Comparison of ENCODE assay signal across 14 cellular contexts in genomic region chr2:60438653-60439052, GRCh38.
"Had no signal": no experiment of that assay in that cellular context is flagged by ENCODE, and none has a peak within 500 bp of the region (broad histone marks: within the 10 kb centered on the region; RNA-seq: fewer than 3 reads in every experiment).

No MANE protein-coding gene starts in this region.

- H3K27me3 ChIP-seq: hepatocyte, pancreas, sigmoid colon, tibial artery had no signal

- H3K4me3 ChIP-seq: hepatocyte, pancreas, sigmoid colon, tibial artery had no signal

- H3K4me2 ChIP-seq: hepatocyte had no signal

- H2AFZ ChIP-seq: hepatocyte had no signal

- H3K36me3 ChIP-seq: pancreas, sigmoid colon, tibial artery had no signal

- ATAC-seq: activated CD4-positive, alpha-beta T cell treated with anti-CD3 and anti-CD28 coated beads for 36 hours; activated T-helper 17 cell treated with anti-CD3 and anti-CD28 coated beads, Interleukin-2, amount 50 U/mL, for 72 hours had no signal

- DNase-seq: activated CD4-positive, alpha-beta T cell treated with anti-CD3 and anti-CD28 coated beads for 36 hours; activated CD4-positive, alpha-beta T cell treated with anti-CD3 and anti-CD28 coated beads, Interleukin-2, amount 50 U/mL, for 48 hours; activated naive CD4-positive, alpha-beta T cell; activated naive CD8-positive, alpha-beta T cell treated with anti-CD3 and anti-CD28 coated beads for 36 hours; activated T-cell treated with anti-CD3 and anti-CD28 coated beads, Interleukin-2, amount 50 U/mL, for 1 hour; amniotic stem cell; dermis blood vessel endothelial cell; mammary epithelial cell; sigmoid colon; stimulated activated naive CD4-positive, alpha-beta T cell treated with Interleukin-2 at 50 U/mL for 16 hours had no signal

- H3K9me3 ChIP-seq: pancreas, sigmoid colon, tibial artery had no signal

- H3K4me1 ChIP-seq: pancreas, tibial artery had no signal

- H3K27ac ChIP-seq: hepatocyte, pancreas, sigmoid colon, tibial artery had no signal

- H3K79me2 ChIP-seq: hepatocyte had no signal
